1 cellular context compared by ENCODE assay signal in genomic region chr14:64715146-64715627, GRCh38.
TF ChIP-seq lines count a peak whose summit lies in the region.

No MANE protein-coding gene starts in this region.

TF ChIP-seq in GM23338, 12 proteins besides CTCF, POLR2A, EP300 and RAD21 (continued from another document):
- no peak for TF ChIP-seq ETS1 (IDR thresholded peaks at IDR 0.05)
- no peak for TF ChIP-seq ZNF114 (CRISPR knock-in tag; IDR thresholded peaks at IDR 0.05)
